ENCODE assay signal across 1 cellular context in genomic region chr10:11725912-11726311, GRCh38.
TF ChIP-seq lines count a peak whose summit lies in the region.

No MANE protein-coding gene starts in this region.

TF ChIP-seq in HepG2, 621 proteins besides CTCF, POLR2A, EP300 and RAD21:
- TF ChIP-seq BRD4 (CRISPR knock-in tag; IDR thresholded peaks at IDR 0.05) (no peak), ZNF746 (CRISPR knock-in tag; IDR thresholded peaks at IDR 0.05) (no peak), JUND (CRISPR knock-in tag; IDR thresholded peaks at IDR 0.05) (no peak), CBX5 (CRISPR knock-in tag; IDR thresholded peaks at IDR 0.05; ENCODE audit: borderline replicate concordance) (no peak), NPAS2 (CRISPR knock-in tag; IDR thresholded peaks at IDR 0.05; ENCODE audit: borderline replicate concordance) (no peak), SIX1 (CRISPR knock-in tag; IDR thresholded peaks at IDR 0.05; ENCODE audit: borderline replicate concordance) (no peak), ZNF414 (CRISPR knock-in tag; IDR thresholded peaks at IDR 0.05) (no peak)
- TF ChIP-seq, protein P1, sequence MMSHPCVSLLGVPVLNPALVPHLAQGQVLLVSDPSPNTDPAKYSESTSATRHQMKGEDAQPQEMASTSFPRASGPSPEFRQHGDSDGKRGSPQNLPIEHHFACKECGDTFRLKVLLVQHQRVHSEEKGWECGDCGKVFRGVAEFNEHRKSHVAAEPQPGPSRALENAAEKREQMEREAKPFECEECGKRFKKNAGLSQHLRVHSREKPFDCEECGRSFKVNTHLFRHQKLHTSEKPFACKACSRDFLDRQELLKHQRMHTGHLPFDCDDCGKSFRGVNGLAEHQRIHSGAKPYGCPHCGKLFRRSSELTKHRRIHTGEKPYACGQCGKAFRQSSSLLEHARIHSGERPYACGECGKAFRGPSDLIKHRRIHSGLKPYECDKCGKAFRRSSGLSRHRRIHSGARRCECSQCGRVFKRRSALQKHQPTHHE (CRISPR knock-in tag; IDR thresholded peaks at IDR 0.05; ENCODE audit: borderline replicate concordance) = no peak
- TF ChIP-seq, protein P2, sequence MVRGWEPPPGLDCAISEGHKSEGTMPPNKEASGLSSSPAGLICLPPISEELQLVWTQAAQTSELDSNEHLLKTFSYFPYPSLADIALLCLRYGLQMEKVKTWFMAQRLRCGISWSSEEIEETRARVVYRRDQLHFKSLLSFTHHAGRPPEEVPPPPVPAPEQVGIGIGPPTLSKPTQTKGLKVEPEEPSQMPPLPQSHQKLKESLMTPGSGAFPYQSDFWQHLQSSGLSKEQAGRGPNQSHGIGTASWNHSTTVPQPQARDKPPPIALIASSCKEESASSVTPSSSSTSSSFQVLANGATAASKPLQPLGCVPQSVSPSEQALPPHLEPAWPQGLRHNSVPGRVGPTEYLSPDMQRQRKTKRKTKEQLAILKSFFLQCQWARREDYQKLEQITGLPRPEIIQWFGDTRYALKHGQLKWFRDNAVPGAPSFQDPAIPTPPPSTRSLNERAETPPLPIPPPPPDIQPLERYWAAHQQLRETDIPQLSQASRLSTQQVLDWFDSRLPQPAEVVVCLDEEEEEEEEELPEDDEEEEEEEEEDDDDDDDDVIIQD (CRISPR knock-in tag; IDR thresholded peaks at IDR 0.05; ENCODE audit: low read depth) = no peak
